ENCODE assay signal across 10 cellular contexts in the genomic region with DNA sequence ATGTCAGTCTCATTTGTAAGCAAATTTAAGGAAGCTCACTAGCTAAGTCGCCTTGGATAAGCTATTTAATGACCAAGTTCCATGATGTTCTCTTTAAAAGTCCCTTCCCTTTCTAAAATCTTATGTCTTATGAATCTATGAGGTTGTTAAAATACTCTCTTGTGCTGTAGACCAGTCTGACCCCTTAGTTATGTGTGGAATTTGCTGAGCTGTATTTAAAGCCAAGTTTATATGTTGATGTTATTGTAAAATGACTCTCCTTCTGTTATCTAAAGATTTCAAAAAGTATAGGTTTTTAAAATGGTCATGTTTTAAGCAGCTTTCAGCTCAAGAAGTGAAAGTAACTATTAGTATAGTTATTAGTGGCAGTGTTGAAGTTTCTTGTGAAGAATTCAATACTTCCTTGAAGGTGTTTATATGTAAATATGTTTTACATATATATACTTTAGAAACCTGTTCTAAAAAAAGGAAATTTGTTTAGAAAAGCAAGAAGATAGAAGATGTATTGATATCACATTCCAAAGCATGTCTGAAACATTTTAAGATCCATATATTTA.
DNase-seq lines count a peak whose midpoint lies in the region; ATAC-seq, FAIRE-seq and TF ChIP-seq lines count a peak whose summit lies in the region.
"Had no signal": no experiment of that assay in that cellular context is flagged by ENCODE, and none has a peak within 500 bp of the region (broad histone marks: within the 10 kb centered on the region; RNA-seq: fewer than 3 reads in every experiment).

No MANE protein-coding gene starts in this region.

- in situ Hi-C loops in gastrocnemius medialis (cut with MboI; ENCODE audit: low sequenced_read_pairs in 4 of 4), result no loop called here

- no peaks in the 10 kb centered on the region for H3K27me3 Mint-ChIP-seq in activated CD8-positive, alpha-beta T cell treated with anti-CD3 and anti-CD28 coated beads, Interleukin-2, amount 10 ng/mL, durations not matched to agents 7 days and 5 days (ENCODE audit: low read depth)
- H3K27me3 Mint-ChIP-seq in natural killer cell (ENCODE audit: low read depth in 2 of 2), result no peaks in the 10 kb centered on the region

- peaks cover 48% of the 10 kb centered on the region for H3K4me1 Mint-ChIP-seq in activated CD8-positive, alpha-beta T cell treated with anti-CD3 and anti-CD28 coated beads, Interleukin-2, amount 10 ng/mL, durations not matched to agents 7 days and 5 days (ENCODE audit: low read depth)
- H3K4me1 Mint-ChIP-seq in natural killer cell, result peaks cover 35 to 36% of the 10 kb centered on the region in 2 donors

- no peaks in the 10 kb centered on the region for H3K9me3 Mint-ChIP-seq in activated CD8-positive, alpha-beta T cell treated with anti-CD3 and anti-CD28 coated beads, Interleukin-2, amount 10 ng/mL, durations not matched to agents 7 days and 5 days (ENCODE audit: insufficient read depth)
- H3K9me3 Mint-ChIP-seq in natural killer cell, result no peaks in the 10 kb centered on the region

- TF ChIP-seq CTCF in natural killer cell (IDR thresholded peaks at IDR 0.05) (no peak), gastrocnemius medialis (IDR thresholded peaks at IDR 0.05 in 4 of 5, conservative IDR thresholded peaks at IDR 0.05 in 1 of 5) (no peak)

- peak; percentile 52 for FAIRE-seq in GM18507 (lab: Jason Lieb, UNC)

- no peaks in the 10 kb centered on the region for H3K9me3 ChIP-seq in gastrocnemius medialis
- H3K9me3 ChIP-seq: esophagus muscularis mucosa had no signal

- no peaks in the 10 kb centered on the region for H3K36me3 ChIP-seq in gastrocnemius medialis

- no peak for TF ChIP-seq POLR2A in gastrocnemius medialis (IDR thresholded peaks at IDR 0.05)

- peaks cover 45% of the 10 kb centered on the region for H3K36me3 Mint-ChIP-seq in activated CD8-positive, alpha-beta T cell treated with anti-CD3 and anti-CD28 coated beads, Interleukin-2, amount 10 ng/mL, durations not matched to agents 7 days and 5 days (ENCODE audit: low read depth)
- no peaks in the 10 kb centered on the region for H3K36me3 Mint-ChIP-seq in natural killer cell

- H3K4me3 ChIP-seq in gastrocnemius medialis, result no peak overlapping the region
- H3K4me3 ChIP-seq: esophagus muscularis mucosa had no signal

- CTCF ChIA-PET in activated CD8-positive, alpha-beta T cell treated with anti-CD3 and anti-CD28 coated beads, Interleukin-2, amount 10 ng/mL, durations not matched to agents 7 days and 5 days (lab: Charles Lee), result interaction anchor here (0.9 to 3.7 kb wide), 5 partner anchors 9 to 60 kb away, joined by 3 to 32 read pairs (median 4); no protein-coding TSS in a partner anchor

- H3K27ac ChIP-seq in gastrocnemius medialis, result no peak overlapping the region
- H3K27ac ChIP-seq: esophagus muscularis mucosa had no signal

- H3K4me1 ChIP-seq in gastrocnemius medialis, result peaks cover 0 to 6% of the 10 kb centered on the region in 2 donors

- no peaks in the 10 kb centered on the region for H3K27me3 ChIP-seq in gastrocnemius medialis
- H3K27me3 ChIP-seq: esophagus muscularis mucosa had no signal

- POLR2A ChIA-PET in activated CD8-positive, alpha-beta T cell treated with anti-CD3 and anti-CD28 coated beads, Interleukin-2, amount 10 ng/mL, durations not matched to agents 7 days and 5 days (lab: Charles Lee), result interaction anchor here (1.1 kb wide), 1 partner anchor 31 kb away, joined by 3 read pairs; no protein-coding TSS in a partner anchor

- intact Hi-C loops in natural killer cell (cut with micrococcal nuclease), result no loop called here
- intact Hi-C loops in gastrocnemius medialis (cut with DNase I; ENCODE audit: low total_unique reads), result no loop called here

- no peak for DNase-seq in GM18507 (ENCODE audit: extremely low spot score, insufficient read length, low read depth)
- DNase-seq in activated CD8-positive, alpha-beta T cell treated with anti-CD3 and anti-CD28 coated beads, Interleukin-2, amount 10 ng/mL, durations not matched to agents 7 days and 5 days, result no peak
- DNase-seq in natural killer cell, result no peak
- no peak for DNase-seq in activated effector memory CD4-positive, alpha-beta T cell treated with anti-CD3 and anti-CD28 coated beads, Interleukin-2, amount 50 U/mL, for 16 hours
- no peak for DNase-seq in gastrocnemius medialis
- DNase-seq: midbrain had no signal

- ATAC-seq in HG02852 (IDR thresholded peaks at IDR 0.05; ENCODE audit: unreplicated experiment), result peak; percentile 45
- no peak for ATAC-seq in activated CD8-positive, alpha-beta T cell treated with anti-CD3 and anti-CD28 coated beads, Interleukin-2, amount 10 ng/mL, durations not matched to agents 7 days and 5 days
- peak in 1 of 3 donors; percentile 25 for ATAC-seq in natural killer cell
- ATAC-seq in GM18873 (IDR thresholded peaks at IDR 0.05; ENCODE audit: low FRiP score, unreplicated experiment), result no peak
- ATAC-seq in HG02623 (IDR thresholded peaks at IDR 0.05; ENCODE audit: unreplicated experiment), result no peak
- no peak for ATAC-seq in gastrocnemius medialis

- no peak overlapping the region for H3K4me3 Mint-ChIP-seq in activated CD8-positive, alpha-beta T cell treated with anti-CD3 and anti-CD28 coated beads, Interleukin-2, amount 10 ng/mL, durations not matched to agents 7 days and 5 days
- no peak overlapping the region for H3K4me3 Mint-ChIP-seq in natural killer cell

- H3K27ac Mint-ChIP-seq in activated CD8-positive, alpha-beta T cell treated with anti-CD3 and anti-CD28 coated beads, Interleukin-2, amount 10 ng/mL, durations not matched to agents 7 days and 5 days, result peak overlapping the region; percentile 33
- H3K27ac Mint-ChIP-seq in natural killer cell, result peak overlapping the region; percentile 84
